ENCODE assay signal across 8 cellular contexts in the genomic region with DNA sequence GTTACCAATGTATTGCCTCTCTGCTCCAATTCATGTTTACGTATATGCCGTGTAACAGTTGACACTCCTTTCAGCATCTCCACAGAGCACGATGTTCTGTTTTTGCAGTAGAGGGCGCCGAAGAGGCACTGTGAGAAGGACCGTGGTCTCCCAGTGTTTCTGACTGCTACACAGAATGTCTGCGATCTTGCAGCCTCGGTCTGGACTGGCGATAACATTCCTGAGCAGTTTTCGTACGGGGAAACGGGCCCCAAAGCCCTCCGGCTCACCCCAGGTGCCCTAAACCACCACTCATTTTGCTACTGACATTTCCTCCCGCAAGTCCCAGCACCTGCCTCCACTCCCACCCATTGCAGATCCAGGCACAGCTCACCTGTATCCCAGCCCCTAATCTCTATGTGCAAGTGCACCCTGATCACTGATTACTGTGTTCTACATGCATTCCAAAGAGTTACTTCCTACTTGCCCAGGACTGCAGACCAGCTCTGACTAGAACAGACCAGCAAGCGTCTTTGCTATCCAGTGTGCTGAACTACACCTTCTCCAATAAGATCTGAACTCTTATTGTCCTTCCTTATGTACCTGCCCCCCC. TPM values are rescaled to one million over a fixed set of nuclear protein-coding genes. Genes with fewer than 3 reads are reported as not detected.
A peak's percentile ranks its signal among the peaks of the same experiment; 100 is the strongest.
DNase-seq lines count a peak whose midpoint lies in the region; ATAC-seq lines count a peak whose summit lies in the region.

No MANE protein-coding gene starts in this region.

- WGBS in trophoblast cell (ENCODE audit: extremely low coverage, insufficient coverage, insufficient read length): no CpG with 5 or more reads among the region's 15 CpGs

- H3K79me1 ChIP-seq in trophoblast cell (ENCODE audit: low read length): no peaks in the 10 kb centered on the region

- no peaks in the 10 kb centered on the region for H3K36me3 ChIP-seq in trophoblast cell (ENCODE audit: control insufficient read depth in 1 of 2, insufficient read depth in 2 of 2, low read length in 2 of 2)

- no peak overlapping the region for H3K4ac ChIP-seq in trophoblast cell (ENCODE audit: low read depth, low read length)

- no peak overlapping the region for H3K14ac ChIP-seq in trophoblast cell (ENCODE audit: low read length)

- H3K23ac ChIP-seq in trophoblast cell (ENCODE audit: low read length): no peak overlapping the region

- H2BK12ac ChIP-seq in trophoblast cell (ENCODE audit: low read length): no peak overlapping the region

- no peak overlapping the region for H4K12ac ChIP-seq in trophoblast cell (ENCODE audit: low read depth, low read length)

- DNase-seq in COLO829 (ENCODE audit: low spot score) (peak; percentile 37), RKO (ENCODE audit: low spot score) (peak; percentile 25), Right ventricle myocardium superior (no peak), trophoblast cell (peak; percentile 88 to 92), DMS114 treated with DMSO at 0.1 percent for 48 hours (lab: John Stamatoyannopoulos, UW; ENCODE audit: unreplicated experiment) (no peak)
- DNase-seq in activated naive CD4-positive, alpha-beta T cell treated with anti-CD3 and anti-CD28 coated beads, Interleukin-2, amount 10 ng/mL, durations not matched to agents 7 days and 5 days: peak; percentile 64

- no peaks in the 10 kb centered on the region for H3K9me3 ChIP-seq in trophoblast cell (ENCODE audit: insufficient read depth, low read depth, low read length)

- no peak overlapping the region for H2BK5ac ChIP-seq in trophoblast cell (ENCODE audit: low read depth, low read length, poor library complexity)

- H3K27me3 ChIP-seq in trophoblast cell (ENCODE audit: insufficient read depth, low read length): no peaks in the 10 kb centered on the region

- no peaks in the 10 kb centered on the region for H3K36me3 Mint-ChIP-seq in activated naive CD4-positive, alpha-beta T cell treated with anti-CD3 and anti-CD28 coated beads, Interleukin-2, amount 10 ng/mL, durations not matched to agents 7 days and 5 days

- H3K27ac Mint-ChIP-seq in activated naive CD4-positive, alpha-beta T cell treated with anti-CD3 and anti-CD28 coated beads, Interleukin-2, amount 10 ng/mL, durations not matched to agents 7 days and 5 days: no peak overlapping the region

- no peak overlapping the region for H4K91ac ChIP-seq in trophoblast cell (ENCODE audit: low read depth, low read length)

- H3K4me1 ChIP-seq in trophoblast cell (ENCODE audit: control insufficient read depth in 1 of 2, insufficient read depth in 2 of 2, low read length in 2 of 2): peaks cover 0 to 3% of the 10 kb centered on the region in 2 experiments

- no peak overlapping the region for H3K18ac ChIP-seq in trophoblast cell (ENCODE audit: low read length)

- H3K79me2 ChIP-seq in trophoblast cell (ENCODE audit: control insufficient read depth, insufficient read depth, low read length, poor library complexity): no peaks in the 10 kb centered on the region

- H3K9ac ChIP-seq in trophoblast cell (ENCODE audit: low read length): no peak overlapping the region

- no peak overlapping the region for H4K8ac ChIP-seq in trophoblast cell (ENCODE audit: low read depth, low read length)

- no peak overlapping the region for H2AK5ac ChIP-seq in trophoblast cell (ENCODE audit: low read length)

- H2AFZ ChIP-seq in trophoblast cell (ENCODE audit: insufficient read depth, low read length, poor library complexity): no peak overlapping the region

- peak; percentile 98 for ATAC-seq in GM19351 (IDR thresholded peaks at IDR 0.05; ENCODE audit: unreplicated experiment)
- ATAC-seq in HG03432 (IDR thresholded peaks at IDR 0.05; ENCODE audit: unreplicated experiment): peak; percentile 98
- peak; percentile 88 for ATAC-seq in Right ventricle myocardium superior (ENCODE audit: poor library complexity)

- H3K4me3 ChIP-seq in trophoblast cell (ENCODE audit: low read depth, low read length): peak overlapping the region; percentile 51

- no peaks in the 10 kb centered on the region for H3K9me3 Mint-ChIP-seq in activated naive CD4-positive, alpha-beta T cell treated with anti-CD3 and anti-CD28 coated beads, Interleukin-2, amount 10 ng/mL, durations not matched to agents 7 days and 5 days

- peaks cover 7% of the 10 kb centered on the region for H3K27me3 Mint-ChIP-seq in activated naive CD4-positive, alpha-beta T cell treated with anti-CD3 and anti-CD28 coated beads, Interleukin-2, amount 10 ng/mL, durations not matched to agents 7 days and 5 days

- no peak overlapping the region for H3K4me3 Mint-ChIP-seq in activated naive CD4-positive, alpha-beta T cell treated with anti-CD3 and anti-CD28 coated beads, Interleukin-2, amount 10 ng/mL, durations not matched to agents 7 days and 5 days

- peak overlapping the region; percentile 58 for H3K4me2 ChIP-seq in trophoblast cell (ENCODE audit: low read length)

- peaks cover 6% of the 10 kb centered on the region for H3K4me1 Mint-ChIP-seq in activated naive CD4-positive, alpha-beta T cell treated with anti-CD3 and anti-CD28 coated beads, Interleukin-2, amount 10 ng/mL, durations not matched to agents 7 days and 5 days

- CTCF ChIA-PET in activated naive CD4-positive, alpha-beta T cell treated with anti-CD3 and anti-CD28 coated beads, Interleukin-2, amount 10 ng/mL, durations not matched to agents 7 days and 5 days (lab: Charles Lee): interaction anchor here (1.3 to 1.5 kb wide), 2 partner anchors 236 to 256 kb away, joined by 3 to 4 read pairs; no protein-coding TSS in a partner anchor

- intact Hi-C loops in Right ventricle myocardium superior (cut with DNase I): loop anchor here (5.0 kb wide), 1 partner anchor 161 kb away; no protein-coding TSS in a partner anchor

- no peak overlapping the region for H3K27ac ChIP-seq in trophoblast cell (ENCODE audit: low read depth, low read length)

- no peak overlapping the region for H2BK120ac ChIP-seq in trophoblast cell (ENCODE audit: insufficient read depth, low read length, poor library complexity)

RNA-seq across cellular contexts. Expression of gene NFXL1, which starts 12.4 kb away (rescaled TPM):
- total RNA-seq in Right ventricle myocardium superior: 3.8 TPM
- 14.4 and 16.3 TPM in 2 replicates for polyA plus RNA-seq in trophoblast cell (2013)

Comparison
In these comparisons a context has a peak if more than half of its experiments do, and no peak if none do; other contexts are left out.
1. DNase-seq: peak in COLO829 (single experiment), RKO (single experiment), activated naive CD4-positive, alpha-beta T cell treated with anti-CD3 and anti-CD28 coated beads, Interleukin-2, amount 10 ng/mL, durations not matched to agents 7 days and 5 days (single experiment) and trophoblast cell (2 of 2); none in Right ventricle myocardium superior (single experiment) and DMS114 treated with DMSO at 0.1 percent for 48 hours (single experiment).
2. Peak in every context shown above with its lines, with median percentiles within 50 percentile points of each other: ATAC-seq.